Comparison of ENCODE assay signal across 8 cellular contexts in the genomic region with DNA sequence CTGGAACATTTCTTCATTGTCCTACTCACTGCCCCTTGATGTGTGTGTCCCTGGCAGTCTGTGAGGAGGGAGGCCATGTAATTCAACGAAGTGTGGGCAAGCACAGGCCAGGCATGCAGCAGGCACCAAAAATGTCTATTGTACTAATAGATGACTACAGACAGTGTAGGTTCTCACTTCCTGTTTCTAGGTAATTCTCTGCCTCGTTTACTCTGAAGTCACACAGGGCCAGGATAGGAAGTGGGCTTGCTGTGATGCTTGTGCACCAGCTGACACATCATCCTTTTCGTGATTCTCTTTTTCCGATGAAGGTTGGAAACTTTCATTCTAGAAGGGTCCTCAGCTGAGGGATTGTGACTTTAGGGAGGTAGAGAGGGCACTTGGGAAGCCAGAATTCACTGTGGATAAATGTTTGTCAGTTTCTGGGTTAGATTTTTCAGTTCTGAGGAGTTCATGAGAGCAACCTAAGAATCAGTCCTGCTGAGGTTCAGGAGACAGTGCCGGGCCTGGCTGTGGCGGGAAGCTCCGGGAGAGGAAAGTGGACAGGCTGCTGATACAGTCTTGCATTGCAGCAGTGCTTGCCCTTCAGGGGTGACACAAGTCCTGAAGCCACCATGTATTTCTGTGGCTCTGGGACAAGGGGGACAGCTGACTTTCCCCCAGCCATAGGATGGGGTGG. TPM values are rescaled to one million over a fixed set of nuclear protein-coding genes. Genes with fewer than 3 reads are reported as not detected.
DNase-seq lines count a peak whose midpoint lies in the region; ATAC-seq and TF ChIP-seq lines count a peak whose summit lies in the region.

No MANE protein-coding gene starts in this region.

- intact Hi-C loops in mucosa of descending colon (cut with DNase I, micrococcal nuclease), result no loop called here

- ATAC-seq in GM19395 (IDR thresholded peaks at IDR 0.05; ENCODE audit: unreplicated experiment) (peak; percentile 93), HG03175 (IDR thresholded peaks at IDR 0.05; ENCODE audit: unreplicated experiment) (peak; percentile 92), mucosa of descending colon (peak; percentile 62)
- ATAC-seq in activated CD4-positive, CD25-positive, alpha-beta regulatory T cell treated with anti-CD3 and anti-CD28 coated beads, Interleukin-2, amount 50 U/mL, for 24 hours, result peak; percentile 94 to 95

- no peaks in the 10 kb centered on the region for H3K9me3 ChIP-seq in mucosa of descending colon

- POLR2A ChIA-PET in HEK293T (lab: Yijun Ruan, JAX), result no interaction called here

- CTCF ChIA-PET in HEK293T (lab: Yijun Ruan, JAX), result no interaction called here

- no peak for TF ChIP-seq CTCF in mucosa of descending colon (IDR thresholded peaks at IDR 0.05)

- H3K36me3 ChIP-seq in mucosa of descending colon (ENCODE audit: low read depth), result no peaks in the 10 kb centered on the region

- DNase-seq in mucosa of descending colon (no peak), superior temporal gyrus (ENCODE audit: extremely low spot score) (no peak), hypothalamus (lab: John Stamatoyannopoulos, UW) (no peak), occipital lobe (lab: John Stamatoyannopoulos, UW) (no peak), HEK293T (ENCODE audit: extremely low spot score) (no peak)

- H3K4me1 ChIP-seq in mucosa of descending colon (ENCODE audit: low read depth), result peaks cover 4% of the 10 kb centered on the region

- H3K4me3 ChIP-seq in mucosa of descending colon, result no peak overlapping the region

TF ChIP-seq in HEK293T, 16 proteins besides CTCF, POLR2A, EP300 and RAD21:
- no peak for TF ChIP-seq SUZ12 (IDR thresholded peaks at IDR 0.05)
- TF ChIP-seq FOXK2 (IDR thresholded peaks at IDR 0.05), result no peak
- TF ChIP-seq ZNF384 (IDR thresholded peaks at IDR 0.05), result no peak
- no peak for TF ChIP-seq L3MBTL2 (conservative IDR thresholded peaks at IDR 0.05)
- TF ChIP-seq, protein P1, sequence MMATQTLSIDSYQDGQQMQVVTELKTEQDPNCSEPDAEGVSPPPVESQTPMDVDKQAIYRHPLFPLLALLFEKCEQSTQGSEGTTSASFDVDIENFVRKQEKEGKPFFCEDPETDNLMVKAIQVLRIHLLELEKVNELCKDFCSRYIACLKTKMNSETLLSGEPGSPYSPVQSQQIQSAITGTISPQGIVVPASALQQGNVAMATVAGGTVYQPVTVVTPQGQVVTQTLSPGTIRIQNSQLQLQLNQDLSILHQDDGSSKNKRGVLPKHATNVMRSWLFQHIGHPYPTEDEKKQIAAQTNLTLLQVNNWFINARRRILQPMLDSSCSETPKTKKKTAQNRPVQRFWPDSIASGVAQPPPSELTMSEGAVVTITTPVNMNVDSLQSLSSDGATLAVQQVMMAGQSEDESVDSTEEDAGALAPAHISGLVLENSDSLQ (IDR thresholded peaks at IDR 0.05), result no peak
- no peak for TF ChIP-seq TARDBP (IDR thresholded peaks at IDR 0.05)
- no peak for TF ChIP-seq BHLHE40 (IDR thresholded peaks at IDR 0.05; ENCODE audit: borderline replicate concordance)
- TF ChIP-seq NFRKB (IDR thresholded peaks at IDR 0.05), result no peak
- TF ChIP-seq FOXA1 (IDR thresholded peaks at IDR 0.05), result no peak

RNA-seq across cellular contexts. Expression of a gene that starts 4.3 kb away (rescaled TPM):
- total RNA-seq in mucosa of descending colon (10 to 100 TPM in 2 of 3 donors, 1 to 10 TPM in 1; 6.5 to 34.4 (median 19.9) TPM), occipital lobe (3.9 TPM)
